1 cellular context compared by ENCODE assay signal in the genomic region with DNA sequence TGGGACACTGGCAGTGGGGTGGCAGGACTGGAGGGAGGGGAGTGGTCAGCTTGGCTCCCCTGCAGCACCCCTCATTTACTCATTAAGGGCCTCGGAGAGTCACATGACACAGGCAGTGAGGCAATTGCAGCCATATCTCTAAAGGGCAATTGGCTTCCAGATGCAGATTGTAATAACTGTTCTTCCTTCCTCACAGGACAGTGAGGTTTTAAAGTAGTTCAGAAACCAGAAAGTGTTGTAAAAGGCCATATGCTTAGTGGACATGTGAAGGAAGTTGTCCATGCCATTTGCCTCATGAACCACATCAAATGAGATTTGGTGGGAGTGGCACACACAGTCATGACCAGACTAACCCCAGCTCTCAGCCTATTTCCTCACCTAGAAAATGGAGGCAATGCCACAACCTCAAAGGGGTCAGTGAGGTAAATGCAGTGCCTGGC.
A peak's percentile ranks its signal among the peaks of the same experiment; 100 is the strongest.
TF ChIP-seq lines count a peak whose summit lies in the region.

No MANE protein-coding gene starts in this region.

TF ChIP-seq in IMR-90, 13 proteins besides CTCF, POLR2A, EP300 and RAD21:
- no peak for TF ChIP-seq NFE2L2 (IDR thresholded peaks at IDR 0.05; ENCODE audit: low read depth, low read length)
- TF ChIP-seq, protein P1, sequence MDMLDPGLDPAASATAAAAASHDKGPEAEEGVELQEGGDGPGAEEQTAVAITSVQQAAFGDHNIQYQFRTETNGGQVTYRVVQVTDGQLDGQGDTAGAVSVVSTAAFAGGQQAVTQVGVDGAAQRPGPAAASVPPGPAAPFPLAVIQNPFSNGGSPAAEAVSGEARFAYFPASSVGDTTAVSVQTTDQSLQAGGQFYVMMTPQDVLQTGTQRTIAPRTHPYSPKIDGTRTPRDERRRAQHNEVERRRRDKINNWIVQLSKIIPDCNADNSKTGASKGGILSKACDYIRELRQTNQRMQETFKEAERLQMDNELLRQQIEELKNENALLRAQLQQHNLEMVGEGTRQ (IDR thresholded peaks at IDR 0.05; ENCODE audit: low read depth, low read length), result peak; percentile 90
- TF ChIP-seq, protein P2, sequence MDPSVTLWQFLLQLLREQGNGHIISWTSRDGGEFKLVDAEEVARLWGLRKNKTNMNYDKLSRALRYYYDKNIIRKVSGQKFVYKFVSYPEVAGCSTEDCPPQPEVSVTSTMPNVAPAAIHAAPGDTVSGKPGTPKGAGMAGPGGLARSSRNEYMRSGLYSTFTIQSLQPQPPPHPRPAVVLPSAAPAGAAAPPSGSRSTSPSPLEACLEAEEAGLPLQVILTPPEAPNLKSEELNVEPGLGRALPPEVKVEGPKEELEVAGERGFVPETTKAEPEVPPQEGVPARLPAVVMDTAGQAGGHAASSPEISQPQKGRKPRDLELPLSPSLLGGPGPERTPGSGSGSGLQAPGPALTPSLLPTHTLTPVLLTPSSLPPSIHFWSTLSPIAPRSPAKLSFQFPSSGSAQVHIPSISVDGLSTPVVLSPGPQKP (IDR thresholded peaks at IDR 0.05; ENCODE audit: borderline replicate concordance, low read depth, low read length), result no peak
- TF ChIP-seq CEBPB (IDR thresholded peaks at IDR 0.05; ENCODE audit: low read depth, low read length), result no peak
- no peak for TF ChIP-seq RFX5 (IDR thresholded peaks at IDR 0.05; ENCODE audit: low read depth, low read length)
